ENCODE assay signal across 11 cellular contexts in genomic region chr6:11525468-11526155, GRCh38. TPM values are rescaled to one million over a fixed set of nuclear protein-coding genes. Genes with fewer than 3 reads are reported as not detected.
DNase-seq lines count a peak whose midpoint lies in the region; TF ChIP-seq lines count a peak whose summit lies in the region.
"Had no signal": no experiment of that assay in that cellular context is flagged by ENCODE, and none has a peak within 500 bp of the region (broad histone marks: within the 10 kb centered on the region; RNA-seq: fewer than 3 reads in every experiment).

No MANE protein-coding gene starts in this region.

- POLR2A ChIA-PET in activated CD4-positive, alpha-beta memory T cell treated with anti-CD3 and anti-CD28 coated beads for 36 hours (lab: Charles Lee), result no interaction called here

- DNase-seq in HL-60 (ENCODE audit: low read depth in 1 of 2, low spot score in 1 of 2) (peak; percentile 93 to 98), adrenal gland (peak; percentile 33 to 79 (median 44)), transverse colon (no peak), KG1 (lab: John Stamatoyannopoulos, UW) (no peak)
- DNase-seq in activated CD4-positive, alpha-beta memory T cell treated with anti-CD3 and anti-CD28 coated beads for 36 hours, result no peak
- no peak for DNase-seq in effector CD4-positive, alpha-beta T cell
- DNase-seq: activated T-cell treated with anti-CD3 and anti-CD28 coated beads for 4 hours, glutamatergic neuron, T-helper 9 cell had no signal

- no peak overlapping the region for H3K4me3 Mint-ChIP-seq in activated CD4-positive, alpha-beta memory T cell treated with anti-CD3 and anti-CD28 coated beads for 36 hours

- CTCF ChIA-PET in activated CD4-positive, alpha-beta memory T cell treated with anti-CD3 and anti-CD28 coated beads for 36 hours (lab: Charles Lee), result no interaction called here

- TF ChIP-seq POLR2A in adrenal gland (IDR thresholded peaks at IDR 0.05) (no peak), transverse colon (IDR thresholded peaks at IDR 0.05) (no peak)

- TF ChIP-seq CTCF in HL-60 (IDR thresholded peaks at IDR 0.05; ENCODE audit: insufficient read depth, low read length) (no peak), adrenal gland (IDR thresholded peaks at IDR 0.05) (no peak), liver (IDR thresholded peaks at IDR 0.05; ENCODE audit: low read depth, low read length, missing input control) (no peak), transverse colon (IDR thresholded peaks at IDR 0.05) (no peak)

- peaks cover 8% of the 10 kb centered on the region for H3K27me3 Mint-ChIP-seq in activated CD4-positive, alpha-beta memory T cell treated with anti-CD3 and anti-CD28 coated beads for 36 hours

- H3K4me1 ChIP-seq in adrenal gland (replicated peaks in 1 of 2) (peaks cover 0 to 10% of the 10 kb centered on the region in 2 donors), liver (ENCODE audit: control insufficient read depth in 4 of 4, insufficient read depth in 4 of 4, low read length in 3 of 4) (no peaks in the 10 kb centered on the region), transverse colon (no peaks in the 10 kb centered on the region)

- no peak overlapping the region for H3K27ac Mint-ChIP-seq in activated CD4-positive, alpha-beta memory T cell treated with anti-CD3 and anti-CD28 coated beads for 36 hours

- no peaks in the 10 kb centered on the region for H3K4me1 Mint-ChIP-seq in activated CD4-positive, alpha-beta memory T cell treated with anti-CD3 and anti-CD28 coated beads for 36 hours (ENCODE audit: low read depth)

- TF ChIP-seq RAD21 in liver (IDR thresholded peaks at IDR 0.05), result no peak

- TF ChIP-seq EP300 in transverse colon (IDR thresholded peaks at IDR 0.05; ENCODE audit: low read depth), result no peak

- H3K9me3 ChIP-seq in adrenal gland (replicated peaks in 1 of 3) (no peaks in the 10 kb centered on the region), liver (ENCODE audit: control insufficient read depth in 4 of 4, low read length in 3 of 4) (no peaks in the 10 kb centered on the region), transverse colon (no peaks in the 10 kb centered on the region)

- H3K9me3 Mint-ChIP-seq in activated CD4-positive, alpha-beta memory T cell treated with anti-CD3 and anti-CD28 coated beads for 36 hours, result no peaks in the 10 kb centered on the region

- in situ Hi-C loops in transverse colon (cut with MboI; ENCODE audit: low pct_ligation_motif_present in 1 of 4, low pct_unique_long_range_greater_than_20kb in 1 of 4, low sequenced_read_pairs in 3 of 4), result no loop called here

- H3K9ac ChIP-seq in liver (ENCODE audit: low read depth in 1 of 2, low read length in 2 of 2), result no peak overlapping the region

- intact Hi-C loops in adrenal gland (cut with DNase I) (no loop called here), transverse colon (cut with DNase I; ENCODE audit: low total_unique reads) (no loop called here)
- intact Hi-C loops in activated CD4-positive, alpha-beta memory T cell treated with anti-CD3 and anti-CD28 coated beads for 36 hours (cut with micrococcal nuclease), result no loop called here

- H3K36me3 Mint-ChIP-seq in activated CD4-positive, alpha-beta memory T cell treated with anti-CD3 and anti-CD28 coated beads for 36 hours, result no peaks in the 10 kb centered on the region

- 42 to 66% (median 53%) methylated on average over 2 of the region's 2 CpGs for WGBS in adrenal gland, 4 donors
- 60% methylated on average over 2 of the region's 2 CpGs for WGBS in liver
- 43 to 94% methylated on average over 2 of the region's 2 CpGs for WGBS in transverse colon (ENCODE audit: low coverage in 1 of 2), 2 donors

- no peaks in the 10 kb centered on the region for H3K36me3 ChIP-seq in adrenal gland (replicated peaks in 1 of 2)
- no peaks in the 10 kb centered on the region for H3K36me3 ChIP-seq in liver (ENCODE audit: control insufficient read depth in 4 of 4, insufficient read depth in 3 of 4, low read depth in 1 of 4, low read length in 3 of 4)
- no peaks in the 10 kb centered on the region for H3K36me3 ChIP-seq in transverse colon
- H3K36me3 ChIP-seq: cardiac muscle cell had no signal

- H3K27ac ChIP-seq in HL-60 (replicated peaks), result peak overlapping the region; percentile 87
- peak overlapping the region in 2 of 5 donors; percentile 20 to 31 for H3K27ac ChIP-seq in adrenal gland
- H3K27ac ChIP-seq in liver (ENCODE audit: low read depth in 1 of 2, low read length in 2 of 2), result no peak overlapping the region
- peak overlapping the region in 3 of 4 donors; percentile 17 to 33 (median 33) for H3K27ac ChIP-seq in transverse colon
- H3K27ac ChIP-seq: cardiac muscle cell had no signal

- H3K27me3 ChIP-seq in HL-60 (ENCODE audit: insufficient read depth, poor library complexity, severe bottlenecking) (no peaks in the 10 kb centered on the region), adrenal gland (no peaks in the 10 kb centered on the region), liver (ENCODE audit: control insufficient read depth in 4 of 4, insufficient read depth in 4 of 4, low read length in 3 of 4) (no peaks in the 10 kb centered on the region), transverse colon (no peaks in the 10 kb centered on the region)
- H3K27me3 ChIP-seq: cardiac muscle cell had no signal

- H3K4me3 ChIP-seq in HL-60 (replicated peaks; ENCODE audit: insufficient read depth, low read length) (no peak overlapping the region), adrenal gland (no peak overlapping the region), liver (ENCODE audit: low read depth in 1 of 3, low read length in 3 of 3) (no peak overlapping the region), transverse colon (no peak overlapping the region)
- H3K4me3 ChIP-seq: cardiac muscle cell had no signal

TF ChIP-seq in liver, 16 proteins besides CTCF, POLR2A, EP300 and RAD21:
- peak in 1 of 2 donors; percentile 37 for TF ChIP-seq JUND (IDR thresholded peaks at IDR 0.05)
- peak in 1 of 2 donors; percentile 42 for TF ChIP-seq RXRA (IDR thresholded peaks at IDR 0.05)
- TF ChIP-seq GABPA (IDR thresholded peaks at IDR 0.05 in 1 of 2, conservative IDR thresholded peaks at IDR 0.05 in 1 of 2), result no peak
- no peak for TF ChIP-seq FOXA2 (IDR thresholded peaks at IDR 0.05)
- TF ChIP-seq HNF4A (conservative IDR thresholded peaks at IDR 0.05), result peak; percentile 16 to 31
- TF ChIP-seq ZBTB33 (IDR thresholded peaks at IDR 0.05), result no peak
- peak; percentile 30 for TF ChIP-seq REST (IDR thresholded peaks at IDR 0.05)
- TF ChIP-seq SP1 (IDR thresholded peaks at IDR 0.05), result peak; percentile 26
- peak; percentile 12 for TF ChIP-seq MAX (IDR thresholded peaks at IDR 0.05)
- TF ChIP-seq YY1 (IDR thresholded peaks at IDR 0.05), result peak; percentile 47
TF ChIP-seq in liver: peak in this region for 7.

RNA-seq across cellular contexts. Expression of gene TMEM170B, which starts 11.9 kb away (rescaled TPM):
- total RNA-seq in adrenal gland (1 to 10 TPM; 4.3 to 7.5 (median 4.9) TPM), liver (10 to 100 TPM in 1 of 2 donors, 1 to 10 TPM in 1; 9.2 to 11.0 TPM), transverse colon (1 to 10 TPM; 1.6 to 8.0 (median 3.0) TPM)
- polyA plus RNA-seq in adrenal gland (1 to 10 TPM; 1.1 to 5.9 (median 1.4) TPM), liver (1 to 10 TPM; 1.8 to 3.1 TPM)
- 1 to 10 TPM in 1 of 2 experiments, under 1 TPM in 1; 0.83 to 1.1 TPM for total RNA-seq in activated CD4-positive, alpha-beta memory T cell treated with anti-CD3 and anti-CD28 coated beads for 36 hours

Comparison
In these comparisons a context has a peak if more than half of its experiments do, and no peak if none do; other contexts are left out.
1. DNase-seq: peak in HL-60 (2 of 2) and adrenal gland (7 of 7); none in transverse colon (single experiment), KG1 (single experiment), activated CD4-positive, alpha-beta memory T cell treated with anti-CD3 and anti-CD28 coated beads for 36 hours (single experiment) and effector CD4-positive, alpha-beta T cell (single experiment).
2. H3K27ac ChIP-seq: peak in HL-60 (single experiment) and transverse colon (3 of 4); none in liver (0 of 2).